8 cellular contexts compared by ENCODE assay signal in genomic region chr17:2090804-2091534, GRCh38. TPM values are rescaled to one million over a fixed set of nuclear protein-coding genes. Genes with fewer than 3 reads are reported as not detected.
DNase-seq lines count a peak whose midpoint lies in the region; ATAC-seq, FAIRE-seq and TF ChIP-seq lines count a peak whose summit lies in the region.

No MANE protein-coding gene starts in this region.

- dilution Hi-C loops in endothelial cell of umbilical vein (cut with MboI; ENCODE audit: extremely low pct_ligation_motif_present, low sequenced_read_pairs) = no loop called here

- H3K27ac ChIP-seq in Peyer's patch (peak overlapping the region; percentile 85 to 94 (median 89)), endothelial cell of umbilical vein (ENCODE audit: insufficient read depth, low read depth, low read length) (peak overlapping the region; percentile 66)
- H3K27ac ChIP-seq in effector memory CD4-positive, alpha-beta T cell (ENCODE audit: insufficient read depth, low read length, poor library complexity, severe bottlenecking) = no peak overlapping the region

- CTCF ChIA-PET in endothelial cell of umbilical vein (lab: Charles Lee) = interaction anchor here (0.6 to 9.2 kb wide), 22 partner anchors 9 to 154 kb away, joined by 3 to 76 read pairs (median 5); partner anchors contain the start of gene HIC1

- H3K9ac ChIP-seq in endothelial cell of umbilical vein (replicated peaks; ENCODE audit: extremely low read depth, insufficient read depth, low read length) = peak overlapping the region; percentile 40

- H3K4me1 Mint-ChIP-seq in naive thymus-derived CD8-positive, alpha-beta T cell = peaks cover 26 to 64% (median 54%) of the 10 kb centered on the region in 4 donors

- H3K27ac Mint-ChIP-seq in naive thymus-derived CD8-positive, alpha-beta T cell = peak overlapping the region in 6 of 10 donors; percentile 53 to 99 (median 88)

- peak; percentile 85 for DNase-seq in GM04503 (ENCODE audit: low read depth)
- DNase-seq in Peyer's patch = no peak
- peak; percentile 85 for DNase-seq in endothelial cell of umbilical vein (ENCODE audit: low read depth, low spot score)
- DNase-seq in naive thymus-derived CD8-positive, alpha-beta T cell = no peak
- DNase-seq in retina = no peak
- no peak for DNase-seq in stimulated activated CD8-positive, alpha-beta memory T cell treated with anti-CD3 and anti-CD28 coated beads, Interleukin-4, amount 100 ng/mL, for 48 hours
- no peak for DNase-seq in effector memory CD4-positive, alpha-beta T cell
- no peak for DNase-seq in KG1 (lab: John Stamatoyannopoulos, UW)

- peak overlapping the region in 7 of 10 donors; percentile 87 to 100 (median 93) for H3K4me3 Mint-ChIP-seq in naive thymus-derived CD8-positive, alpha-beta T cell

- POLR2A ChIA-PET in endothelial cell of umbilical vein (lab: Charles Lee) = interaction anchor here (0.6 to 1.1 kb wide), 2 partner anchors 84 to 191 kb away, joined by 4 to 5 read pairs; no protein-coding TSS in a partner anchor
- POLR2A ChIA-PET in naive thymus-derived CD8-positive, alpha-beta T cell (lab: Charles Lee) = interaction anchor here (0.7 to 1.5 kb wide), 3 partner anchors 23 to 181 kb away, joined by 3 read pairs; partner anchors contain the start of gene HIC1

- no peaks in the 10 kb centered on the region for H3K79me2 ChIP-seq in endothelial cell of umbilical vein (ENCODE audit: control insufficient read depth, insufficient read depth, low read length)

- H3K36me3 ChIP-seq in Peyer's patch = no peaks in the 10 kb centered on the region
- no peaks in the 10 kb centered on the region for H3K36me3 ChIP-seq in endothelial cell of umbilical vein (ENCODE audit: control insufficient read depth in 2 of 2, extremely low read depth in 1 of 2, insufficient read depth in 2 of 2, low read length in 2 of 2)
- H3K36me3 ChIP-seq in effector memory CD4-positive, alpha-beta T cell (ENCODE audit: control insufficient read depth, insufficient read depth, low read length) = peaks cover 2% of the 10 kb centered on the region

- FAIRE-seq in endothelial cell of umbilical vein (lab: Jason Lieb, UNC) = peak; percentile 88

- no peaks in the 10 kb centered on the region for H3K9me3 ChIP-seq in Peyer's patch
- H3K9me3 ChIP-seq in endothelial cell of umbilical vein (replicated peaks; ENCODE audit: control insufficient read depth, insufficient read depth, low read length) = no peaks in the 10 kb centered on the region
- no peaks in the 10 kb centered on the region for H3K9me3 ChIP-seq in effector memory CD4-positive, alpha-beta T cell (ENCODE audit: control insufficient read depth, low read length)

- H3K27me3 Mint-ChIP-seq in naive thymus-derived CD8-positive, alpha-beta T cell = no peaks in the 10 kb centered on the region

- no peaks in the 10 kb centered on the region for H3K9me1 ChIP-seq in endothelial cell of umbilical vein (replicated peaks; ENCODE audit: control insufficient read depth, extremely low read depth, insufficient read depth, low read length)

- H3K9me3 Mint-ChIP-seq in naive thymus-derived CD8-positive, alpha-beta T cell = no peaks in the 10 kb centered on the region

- H3K4me3 ChIP-seq in Peyer's patch (no peak overlapping the region), endothelial cell of umbilical vein (replicated peaks in 1 of 3; ENCODE audit: insufficient read depth in 1 of 3, low read depth in 1 of 3, low read length in 3 of 3) (no peak overlapping the region)
- H3K4me3 ChIP-seq in effector memory CD4-positive, alpha-beta T cell (ENCODE audit: insufficient read depth, low read depth, low read length, poor library complexity, severe bottlenecking) = no peak overlapping the region

- intact Hi-C loops in endothelial cell of umbilical vein (cut with micrococcal nuclease) = loop anchor here (1.0 kb wide), 2 partner anchors 25 to 84 kb away; no protein-coding TSS in a partner anchor

- no TSS peak for BruUV-seq in endothelial cell of umbilical vein (replicated peaks; lab: Mats Ljungman, UMichigan)

- H3K36me3 Mint-ChIP-seq in naive thymus-derived CD8-positive, alpha-beta T cell = peaks cover 0 to 36% (median 8%) of the 10 kb centered on the region in 3 donors

- no peaks in the 10 kb centered on the region for H4K20me1 ChIP-seq in endothelial cell of umbilical vein (replicated peaks; ENCODE audit: control insufficient read depth, extremely low read depth, insufficient read depth, low read length)

- TF ChIP-seq CTCF in Peyer's patch (IDR thresholded peaks at IDR 0.05) (peak in 3 of 6 experiments; percentile 11 to 33 (median 20)), endothelial cell of umbilical vein (IDR thresholded peaks at IDR 0.05; ENCODE audit: extremely low read depth in 1 of 2, insufficient read depth in 1 of 2, low read depth in 1 of 2, low read length in 2 of 2) (peak; percentile 28 to 49)

- no peak for ATAC-seq in naive thymus-derived CD8-positive, alpha-beta T cell

- H2AFZ ChIP-seq in endothelial cell of umbilical vein (ENCODE audit: low read depth, low read length) = no peak overlapping the region

- TF ChIP-seq POLR2A in Peyer's patch (IDR thresholded peaks at IDR 0.05) (no peak), endothelial cell of umbilical vein (IDR thresholded peaks at IDR 0.05; ENCODE audit: low read depth, low read length) (peak; percentile 46)

- H3K4me2 ChIP-seq in endothelial cell of umbilical vein (ENCODE audit: insufficient read depth, low read length) = peak overlapping the region; percentile 46

- H3K4me1 ChIP-seq in Peyer's patch (peaks cover 0 to 52% (median 32%) of the 10 kb centered on the region in 4 donors), endothelial cell of umbilical vein (ENCODE audit: control insufficient read depth, extremely low read depth, insufficient read depth, low read length) (peaks cover 51% of the 10 kb centered on the region)
- H3K4me1 ChIP-seq in effector memory CD4-positive, alpha-beta T cell (ENCODE audit: control insufficient read depth, insufficient read depth, low read length, poor library complexity, severe bottlenecking) = peaks cover 29% of the 10 kb centered on the region

- H3K27me3 ChIP-seq in Peyer's patch (no peaks in the 10 kb centered on the region), endothelial cell of umbilical vein (ENCODE audit: control insufficient read depth in 2 of 2, insufficient read depth in 2 of 2, low read length in 2 of 2) (no peaks in the 10 kb centered on the region)
- no peaks in the 10 kb centered on the region for H3K27me3 ChIP-seq in effector memory CD4-positive, alpha-beta T cell (replicated peaks; ENCODE audit: control insufficient read depth, insufficient read depth, low read length, poor library complexity, severe bottlenecking)

TF ChIP-seq in endothelial cell of umbilical vein, 7 proteins besides CTCF, POLR2A, EP300 and RAD21:
- no peak for TF ChIP-seq MAX (IDR thresholded peaks at IDR 0.05; ENCODE audit: insufficient read depth, insufficient read length)
- TF ChIP-seq EZH2 (IDR thresholded peaks at IDR 0.05; ENCODE audit: borderline replicate concordance, low read depth, low read length, severe bottlenecking) = no peak
- no peak for TF ChIP-seq FOS (IDR thresholded peaks at IDR 0.05; ENCODE audit: borderline replicate concordance, insufficient read depth, low read length)
- no peak for TF ChIP-seq MYC (IDR thresholded peaks at IDR 0.05; ENCODE audit: low read depth, low read length)
- TF ChIP-seq POLR2AphosphoS5 (IDR thresholded peaks at IDR 0.05; ENCODE audit: insufficient read depth, low read depth, low read length) = peak; percentile 50
- no peak for TF ChIP-seq GATA2 (IDR thresholded peaks at IDR 0.05; ENCODE audit: insufficient read depth, insufficient read length, low read depth, low read length)
- TF ChIP-seq JUN (IDR thresholded peaks at IDR 0.05; ENCODE audit: borderline replicate concordance, insufficient read depth, insufficient read length, low read depth) = no peak

RNA-seq across cellular contexts. Expression of gene HIC1, which starts 36.1 kb away (rescaled TPM):
- total RNA-seq in Peyer's patch (10 to 100 TPM in 2 of 4 donors, 1 to 10 TPM in 2; 6.8 to 40.4 (median 12.8) TPM), endothelial cell of umbilical vein (25.8 and 35.5 TPM in 2 replicates)
- 18.2 and 20.2 TPM in 2 replicates for polyA plus RNA-seq in endothelial cell of umbilical vein
- 6.5 and 11.3 TPM in 2 replicates for polyA plus RNA-seq in endothelial cell of umbilical vein (2011; cell fraction: cytosol; rRNA removed)
- 46.4 and 50.2 TPM in 2 replicates for polyA plus RNA-seq in endothelial cell of umbilical vein (2011; cell fraction: nucleus; rRNA removed)
- 8.2 and 19.6 TPM in 2 replicates for polyA plus RNA-seq in endothelial cell of umbilical vein (2012)
- polyA minus RNA-seq in endothelial cell of umbilical vein = 10.7 and 22.4 TPM in 2 replicates
- not detected for polyA minus RNA-seq in endothelial cell of umbilical vein (2011; cell fraction: cytosol; rRNA and poly(A)+ RNA removed)
- polyA minus RNA-seq in endothelial cell of umbilical vein (2011; cell fraction: nucleus; rRNA and poly(A)+ RNA removed) = 56.9 and 118 TPM in 2 replicates
- 1 to 10 TPM; 1.5 to 1.6 TPM for total RNA-seq in naive thymus-derived CD8-positive, alpha-beta T cell
- under 1 TPM in 2 of 3 donors, not detected in 1; 0.08 to 0.10 TPM for polyA plus RNA-seq in naive thymus-derived CD8-positive, alpha-beta T cell

RNA-seq across cellular contexts. Expression of gene OVCA2, which starts 49.1 kb away (rescaled TPM):
- total RNA-seq in Peyer's patch (10 to 100 TPM; 32.4 to 49.0 (median 37.8) TPM), endothelial cell of umbilical vein (40.9 and 41.3 TPM in 2 replicates)
- 84.2 and 102 TPM in 2 replicates for polyA plus RNA-seq in endothelial cell of umbilical vein
- 62.0 and 68.4 TPM in 2 replicates for polyA plus RNA-seq in endothelial cell of umbilical vein (2011; cell fraction: cytosol; rRNA removed)
- 27.0 and 34.3 TPM in 2 replicates for polyA plus RNA-seq in endothelial cell of umbilical vein (2011; cell fraction: nucleus; rRNA removed)
- 40.7 and 40.8 TPM in 2 replicates for polyA plus RNA-seq in endothelial cell of umbilical vein (2012)
- 29.7 and 32.0 TPM in 2 replicates for polyA minus RNA-seq in endothelial cell of umbilical vein
- polyA minus RNA-seq in endothelial cell of umbilical vein (2011; cell fraction: cytosol; rRNA and poly(A)+ RNA removed) = 24.1 TPM
- 4.8 and 6.6 TPM in 2 replicates for polyA minus RNA-seq in endothelial cell of umbilical vein (2011; cell fraction: nucleus; rRNA and poly(A)+ RNA removed)
- total RNA-seq in naive thymus-derived CD8-positive, alpha-beta T cell = 10 to 100 TPM; 30.8 to 32.6 TPM
- polyA plus RNA-seq in naive thymus-derived CD8-positive, alpha-beta T cell = 10 to 100 TPM; 43.9 to 49.1 (median 45.8) TPM

Comparison
In these comparisons a context has a peak if more than half of its experiments do, and no peak if none do; other contexts are left out.
1. DNase-seq: peak in GM04503 (single experiment) and endothelial cell of umbilical vein (single experiment); none in Peyer's patch (0 of 3), naive thymus-derived CD8-positive, alpha-beta T cell (0 of 10), retina (single experiment), stimulated activated CD8-positive, alpha-beta memory T cell treated with anti-CD3 and anti-CD28 coated beads, Interleukin-4, amount 100 ng/mL, for 48 hours (single experiment), effector memory CD4-positive, alpha-beta T cell (0 of 3) and KG1 (single experiment).